24 cellular contexts compared by ENCODE assay signal in the genomic region with DNA sequence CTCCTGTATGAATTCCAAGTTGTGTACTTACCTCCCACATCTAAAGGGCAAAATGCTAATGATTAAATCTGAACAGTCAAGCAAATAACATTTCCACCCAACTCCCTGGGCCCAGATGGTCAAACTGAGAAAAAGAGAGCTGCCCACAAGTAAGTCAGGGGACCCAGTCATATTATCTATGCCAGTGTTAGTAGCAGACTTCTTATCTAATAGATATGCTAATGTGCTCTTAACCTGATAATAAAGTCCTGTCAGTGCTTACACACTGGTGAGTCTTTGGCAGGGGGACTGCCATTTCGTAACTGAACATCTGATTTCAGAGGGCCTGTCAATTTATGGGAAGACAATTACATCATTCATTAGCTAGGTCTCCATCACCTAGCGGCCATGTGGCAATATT.
"Had no signal": no experiment of that assay in that cellular context is flagged by ENCODE, and none has a peak within 500 bp of the region (broad histone marks: within the 10 kb centered on the region; RNA-seq: fewer than 3 reads in every experiment).

No MANE protein-coding gene starts in this region.

- ATAC-seq: activated CD4-positive, alpha-beta T cell treated with anti-CD3 and anti-CD28 coated beads for 36 hours; activated naive CD4-positive, alpha-beta T cell treated with anti-CD3 and anti-CD28 coated beads, Interleukin-2, amount 50 U/mL, for 72 hours; activated T-helper 17 cell treated with anti-CD3 and anti-CD28 coated beads, Interleukin-2, amount 50 U/mL, for 72 hours; left colon; lower lobe of right lung; naive thymus-derived CD8-positive, alpha-beta T cell; T-helper 17 cell had no signal

- H3K9me3 ChIP-seq: ascending aorta, lower lobe of right lung, transverse colon, uterus had no signal

- H3K27ac ChIP-seq: ascending aorta, coronary artery, lower lobe of right lung, stomach, transverse colon, uterus had no signal

- FAIRE-seq: endometrium had no signal

- H3K9me3 Mint-ChIP-seq: activated B cell treated with CpG ODN at 0.5 μM for 24 hours; activated naive CD4-positive, alpha-beta T cell treated with anti-CD3 and anti-CD28 coated beads, Interleukin-2, amount 50 U/mL, for 72 hours; activated T-cell treated with anti-CD3 and anti-CD28 coated beads, Interleukin-2, amount 50 U/mL, for 24 hours; activated T-helper 17 cell treated with anti-CD3 and anti-CD28 coated beads, Interleukin-2, amount 50 U/mL, for 72 hours had no signal

- H3K4me3 Mint-ChIP-seq: activated B cell treated with CpG ODN at 0.5 μM for 24 hours; activated CD4-positive, alpha-beta T cell treated with anti-CD3 and anti-CD28 coated beads for 36 hours; activated T-cell treated with anti-CD3 and anti-CD28 coated beads, Interleukin-2, amount 50 U/mL, for 24 hours; activated T-helper 17 cell treated with anti-CD3 and anti-CD28 coated beads, Interleukin-2, amount 50 U/mL, for 72 hours; central memory CD8-positive, alpha-beta T cell; naive thymus-derived CD8-positive, alpha-beta T cell; T-helper 17 cell had no signal

- H3K27me3 Mint-ChIP-seq: activated B cell treated with CpG ODN at 0.5 μM for 24 hours; activated T-cell treated with anti-CD3 and anti-CD28 coated beads, Interleukin-2, amount 50 U/mL, for 24 hours; activated T-helper 17 cell treated with anti-CD3 and anti-CD28 coated beads, Interleukin-2, amount 50 U/mL, for 72 hours; T-helper 17 cell had no signal

- H3K27me3 ChIP-seq: ascending aorta, stomach, transverse colon, uterus had no signal

- H3K36me3 ChIP-seq: ascending aorta, lower lobe of right lung, stomach, transverse colon, uterus had no signal

- H3K27ac Mint-ChIP-seq: activated B cell treated with CpG ODN at 0.5 μM for 24 hours; activated CD4-positive, alpha-beta T cell treated with anti-CD3 and anti-CD28 coated beads for 36 hours; activated naive CD4-positive, alpha-beta T cell treated with anti-CD3 and anti-CD28 coated beads, Interleukin-2, amount 50 U/mL, for 72 hours; activated T-cell treated with anti-CD3 and anti-CD28 coated beads, Interleukin-2, amount 50 U/mL, for 24 hours; activated T-helper 17 cell treated with anti-CD3 and anti-CD28 coated beads, Interleukin-2, amount 50 U/mL, for 72 hours; naive thymus-derived CD8-positive, alpha-beta T cell; progenitor cell of endocrine pancreas; T-helper 17 cell had no signal

- DNase-seq: activated B cell treated with CpG ODN at 0.5 μM for 24 hours; activated CD4-positive, alpha-beta T cell treated with anti-CD3 and anti-CD28 coated beads for 36 hours; activated CD4-positive, alpha-beta T cell treated with anti-CD3 and anti-CD28 coated beads, Interleukin-2, amount 50 U/mL, for 4 hours; activated CD8-positive, alpha-beta memory T cell treated with anti-CD3 and anti-CD28 coated beads for 24 hours; activated CD8-positive, alpha-beta memory T cell treated with anti-CD3 and anti-CD28 coated beads, Interleukin-2, amount 50 U/mL, for 4 hours; activated T-cell treated with anti-CD3 and anti-CD28 coated beads, Interleukin-2, amount 50 U/mL, for 24 hours; foreskin fibroblast; hippocampal formation; left colon; lower lobe of right lung; naive thymus-derived CD8-positive, alpha-beta T cell; stimulated activated CD4-positive, alpha-beta T cell treated with anti-CD3 and anti-CD28 coated beads, Interleukin-12 subunit alpha, Interleukin-12 subunit beta, amount 100 ng/mL, for 4 hours; stimulated activated CD4-positive, alpha-beta T cell treated with anti-CD3 and anti-CD28 coated beads, Interleukin-1b, Interleukin-23, amount 100 ng/mL, for 48 hours; stomach; T-helper 17 cell; transverse colon; uterus had no signal

- H3K36me3 Mint-ChIP-seq: activated naive CD4-positive, alpha-beta T cell treated with anti-CD3 and anti-CD28 coated beads, Interleukin-2, amount 50 U/mL, for 72 hours; naive thymus-derived CD8-positive, alpha-beta T cell had no signal

- H3K4me3 ChIP-seq: ascending aorta, coronary artery, lower lobe of right lung, stomach, transverse colon, uterus had no signal

- H3K4me1 Mint-ChIP-seq: activated B cell treated with CpG ODN at 0.5 μM for 24 hours; activated CD4-positive, alpha-beta T cell treated with anti-CD3 and anti-CD28 coated beads for 36 hours; activated T-helper 17 cell treated with anti-CD3 and anti-CD28 coated beads, Interleukin-2, amount 50 U/mL, for 72 hours; central memory CD8-positive, alpha-beta T cell; naive thymus-derived CD8-positive, alpha-beta T cell; T-helper 17 cell had no signal

- H3K4me1 ChIP-seq: ascending aorta, lower lobe of right lung, stomach, transverse colon, uterus had no signal
